Comparison of ENCODE assay signal across 1 cellular context in the genomic region with DNA sequence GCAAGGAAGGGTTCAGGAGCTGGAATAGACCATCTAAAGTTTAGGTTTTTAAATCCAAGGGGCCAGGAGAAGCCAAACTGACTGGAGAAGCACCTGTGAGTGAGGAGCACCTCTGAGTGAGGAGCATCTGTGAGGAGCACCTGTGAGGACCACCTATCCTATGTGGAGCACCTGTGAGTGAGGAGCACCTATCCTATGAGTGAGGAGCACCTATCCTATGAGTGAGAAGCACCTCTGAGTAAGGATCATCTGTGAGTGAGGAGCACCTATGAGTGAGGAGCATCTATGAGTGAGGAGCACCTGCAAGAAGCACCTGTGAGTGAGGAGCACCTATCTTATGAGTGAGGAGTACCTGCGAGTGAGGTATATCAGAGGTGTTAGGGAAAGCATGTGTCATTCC.
TF ChIP-seq lines count a peak whose summit lies in the region.

No MANE protein-coding gene starts in this region.

TF ChIP-seq in HepG2, 621 proteins besides CTCF, POLR2A, EP300 and RAD21:
- TF ChIP-seq ZNF788 (CRISPR knock-in tag; IDR thresholded peaks at IDR 0.05; ENCODE audit: borderline replicate concordance) (no peak), NR3C1 (CRISPR knock-in tag; IDR thresholded peaks at IDR 0.05) (no peak), ZSCAN30 (CRISPR knock-in tag; IDR thresholded peaks at IDR 0.05) (no peak), ZNF263 (CRISPR knock-in tag; IDR thresholded peaks at IDR 0.05) (peak; percentile 53; the same call in 1 of the 2 replicates), MBD4 (IDR thresholded peaks at IDR 0.05; ENCODE audit: borderline replicate concordance, low read length) (no peak), ZFP36L1 (CRISPR knock-in tag; IDR thresholded peaks at IDR 0.05) (no peak), BRD4 (CRISPR knock-in tag; IDR thresholded peaks at IDR 0.05) (no peak)
